21 cellular contexts compared by ENCODE assay signal in the genomic region with DNA sequence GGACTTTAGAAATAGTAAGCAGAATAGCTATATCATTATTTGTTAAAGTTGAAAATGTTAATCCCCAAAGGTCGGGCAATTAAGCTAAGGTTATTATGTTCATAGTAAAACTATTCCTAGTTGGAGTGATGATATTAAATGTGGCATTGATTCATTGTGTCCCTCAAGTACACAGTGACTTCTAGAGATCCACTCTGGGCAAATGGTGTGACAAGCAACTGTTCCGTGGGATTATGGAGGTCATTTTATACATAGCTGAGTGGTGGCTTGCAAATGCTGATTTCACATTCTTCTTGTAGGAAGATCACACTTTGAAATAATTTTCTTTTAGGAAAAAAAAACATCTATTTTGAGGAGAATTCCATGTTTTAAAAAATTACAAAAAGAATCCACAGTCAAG.
"Had no signal": no experiment of that assay in that cellular context is flagged by ENCODE, and none has a peak within 500 bp of the region (broad histone marks: within the 10 kb centered on the region; RNA-seq: fewer than 3 reads in every experiment).

No MANE protein-coding gene starts in this region.

- ATAC-seq: activated CD8-positive, alpha-beta memory T cell treated with anti-CD3 and anti-CD28 coated beads, Interleukin-2, amount 10 ng/mL, durations not matched to agents 7 days and 5 days; K562 had no signal

- DNase-seq: activated B cell treated with CpG ODN at 0.5 μM for 24 hours; activated CD4-positive, alpha-beta T cell treated with anti-CD3 and anti-CD28 coated beads for 1 hour; activated CD4-positive, alpha-beta T cell treated with anti-CD3 and anti-CD28 coated beads, Interleukin-2, amount 10 ng/mL, durations not matched to agents 24 days and 14 days; activated CD4-positive, alpha-beta T cell treated with anti-CD3 and anti-CD28 coated beads, Interleukin-2, amount 50 U/mL, for 48 hours; activated CD8-positive, alpha-beta memory T cell treated with anti-CD3 and anti-CD28 coated beads, Interleukin-2, amount 10 ng/mL, durations not matched to agents 7 days and 5 days; activated effector memory CD4-positive, alpha-beta T cell treated with Interleukin-2 at 50 U/mL for 16 hours; activated naive CD4-positive, alpha-beta T cell; activated T-cell treated with anti-CD3 and anti-CD28 coated beads, Interleukin-2, amount 50 U/mL, for 24 hours; aorta; Kasumi-1; NCI-H1048; NCI-H1417 treated with DMSO at 0.1 percent for 48 hours; NCI-H1694; NCI-H2029; NCI-H446; NCI-H774; PC-9; SHP77 treated with DMSO at 0.1 percent for 48 hours; T-helper 2 cell; T1000 had no signal

- H3K27ac ChIP-seq: PC-9 had no signal

- H3K4me3 ChIP-seq: K562, PC-9 had no signal
